Comparison of ENCODE assay signal across 9 cellular contexts in genomic region chr3:157542711-157543485, GRCh38. TPM values are rescaled to one million over a fixed set of nuclear protein-coding genes. Genes with fewer than 3 reads are reported as not detected.
DNase-seq lines count a peak whose midpoint lies in the region; ATAC-seq and TF ChIP-seq lines count a peak whose summit lies in the region.
"Had no signal": no experiment of that assay in that cellular context is flagged by ENCODE, and none has a peak within 500 bp of the region (broad histone marks: within the 10 kb centered on the region; RNA-seq: fewer than 3 reads in every experiment).

No MANE protein-coding gene starts in this region.

- no peak for TF ChIP-seq EP300 in esophagus muscularis mucosa (IDR thresholded peaks at IDR 0.05)

- H3K27me3 ChIP-seq in esophagus muscularis mucosa = peaks cover 0 to 6% (median 0%) of the 10 kb centered on the region in 4 donors
- H3K27me3 ChIP-seq in muscle layer of duodenum (ENCODE audit: low read depth, low read length) = no peaks in the 10 kb centered on the region

- 7% methylated on average over 17 of the region's 48 CpGs for WGBS in esophagus muscularis mucosa

- H3K36me3 ChIP-seq in esophagus muscularis mucosa = no peaks in the 10 kb centered on the region
- no peaks in the 10 kb centered on the region for H3K36me3 ChIP-seq in muscle layer of duodenum (ENCODE audit: control insufficient read depth in 1 of 2, insufficient read depth in 2 of 2, low read length in 2 of 2)

- H3K4me1 ChIP-seq in esophagus muscularis mucosa (peaks cover 0 to 13% (median 11%) of the 10 kb centered on the region in 4 donors), muscle layer of duodenum (ENCODE audit: control insufficient read depth in 1 of 2, insufficient read depth in 2 of 2, low read length in 2 of 2) (no peaks in the 10 kb centered on the region)

- intact Hi-C loops in esophagus muscularis mucosa (cut with DNase I) = no loop called here

- ATAC-seq in HG02870 (IDR thresholded peaks at IDR 0.05; ENCODE audit: unreplicated experiment) = no peak
- ATAC-seq in GM18519 (IDR thresholded peaks at IDR 0.05; ENCODE audit: low FRiP score, unreplicated experiment) = no peak

- no peak for TF ChIP-seq POLR2A in esophagus muscularis mucosa (IDR thresholded peaks at IDR 0.05; ENCODE audit: low read depth)

- peak in 1 of 3 experiments; percentile 7 for TF ChIP-seq CTCF in esophagus muscularis mucosa (IDR thresholded peaks at IDR 0.05)

- H3K9me3 ChIP-seq in esophagus muscularis mucosa = peaks cover 0 to 8% (median 4%) of the 10 kb centered on the region in 4 donors
- H3K9me3 ChIP-seq in muscle layer of duodenum (ENCODE audit: control insufficient read depth in 1 of 2, low read length in 2 of 2) = peaks cover 4 to 6% of the 10 kb centered on the region in 2 donors

- peak overlapping the region; percentile 8 to 35 (median 19) for H3K27ac ChIP-seq in esophagus muscularis mucosa (replicated peaks in 1 of 4)
- H3K27ac ChIP-seq in muscle layer of duodenum (ENCODE audit: low read length) = no peak overlapping the region

- peak overlapping the region; percentile 46 to 58 (median 46) for H3K4me3 ChIP-seq in esophagus muscularis mucosa
- peak overlapping the region; percentile 45 to 55 for H3K4me3 ChIP-seq in muscle layer of duodenum (ENCODE audit: low read depth in 1 of 2, low read length in 2 of 2)

- peak; percentile 82 for DNase-seq in AG08395 (ENCODE audit: low spot score)
- DNase-seq in NCI-H2227 (lab: John Stamatoyannopoulos, UW; ENCODE audit: unreplicated experiment) = peak; percentile 48
- no peak for DNase-seq in esophagus muscularis mucosa (ENCODE audit: extremely low spot score)
- no peak for DNase-seq in COLO829 (ENCODE audit: low spot score)
- no peak for DNase-seq in NCI-H1105 treated with DMSO at 0.1 percent for 48 hours (lab: John Stamatoyannopoulos, UW)

RNA-seq across cellular contexts. Expression of gene VEPH1, which starts 39.7 kb away (rescaled TPM):
- 1 to 10 TPM in 1 of 4 donors, under 1 TPM in 2, not detected in 1; 0.23 to 1.2 (median 0.52) TPM for total RNA-seq in esophagus muscularis mucosa
- total RNA-seq: T-helper 2 cell treated with Interferon-gamma antibody and Interleukin-4, amounts not matched to agents 100 ng/mL and 5 ng/mL, for 36 hours had no signal

Comparison
In these comparisons a context has a peak if more than half of its experiments do, and no peak if none do; other contexts are left out.
1. DNase-seq: peak in AG08395 (single experiment) and NCI-H2227 (single experiment); none in esophagus muscularis mucosa (single experiment), COLO829 (single experiment) and NCI-H1105 treated with DMSO at 0.1 percent for 48 hours (single experiment).